In the genomic region with DNA sequence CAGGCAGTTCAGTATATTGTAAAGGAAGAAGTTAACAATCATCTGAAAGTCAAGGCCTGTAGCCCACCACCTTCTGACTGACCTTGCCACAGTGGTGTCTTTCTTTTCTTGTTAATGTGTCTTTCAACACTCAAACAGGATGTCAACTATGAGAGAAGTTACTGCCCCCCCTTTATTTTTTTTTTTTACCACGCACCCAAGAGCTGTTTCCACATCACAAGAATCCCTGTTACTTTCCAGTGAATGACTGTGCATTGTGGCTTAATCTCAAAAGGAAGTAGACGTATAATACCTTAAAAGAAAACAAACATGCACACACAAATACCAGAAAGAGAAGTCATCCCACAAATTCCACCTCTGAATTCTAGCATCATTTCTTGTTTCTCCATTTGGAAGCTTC, we compare ENCODE assay signal across 8 cellular contexts.
DNase-seq lines count a peak whose midpoint lies in the region; ATAC-seq and TF ChIP-seq lines count a peak whose summit lies in the region.

No MANE protein-coding gene starts in this region.

- WGBS in testis, 2 donors: 66 to 69% methylated on average over 2 of the region's 2 CpGs

- intact Hi-C loops in PC-3 (cut with micrococcal nuclease): loop anchor here (1.0 to 5.0 kb wide), 4 partner anchors 73 to 203 kb away; no protein-coding TSS in a partner anchor
- intact Hi-C loops in testis (cut with DNase I; ENCODE audit: low total_unique reads): no loop called here

- POLR2A ChIA-PET in PC-3 (lab: Charles Lee; ENCODE audit: unreplicated experiment): interaction anchor here (0.6 kb wide), 2 partner anchors 15 to 108 kb away, joined by 4 to 5 read pairs; no protein-coding TSS in a partner anchor

- H3K4me3 ChIP-seq in GM12865 (ENCODE audit: low read depth, low read length): no peak overlapping the region
- peak overlapping the region; percentile 20; the same call in 1 of the 2 replicates for H3K4me3 ChIP-seq in PC-3 (ENCODE audit: low read length)
- no peak overlapping the region for H3K4me3 ChIP-seq in testis

- ATAC-seq in PC-3 (peak; percentile 75), esophagus mucosa (peak; percentile 56)
- ATAC-seq in stimulated activated naive B cell treated with anti-CD40 and anti-IgM and Interleukin-4, amounts not matched to agents 10 μg/mL and 1 μg/mL and 100 μg/mL, for 72 hours (replicated peaks): no peak

- H3K9ac ChIP-seq in PC-3 (ENCODE audit: low read length): peak overlapping the region; percentile 55

- no peaks in the 10 kb centered on the region for H3K9me3 Mint-ChIP-seq in progenitor cell of endocrine pancreas (ENCODE audit: low read depth)
- no peaks in the 10 kb centered on the region for H3K9me3 Mint-ChIP-seq in stimulated activated naive B cell treated with anti-CD40 and anti-IgM and Interleukin-4, amounts not matched to agents 10 μg/mL and 1 μg/mL and 100 μg/mL, for 72 hours

- TF ChIP-seq CTCF in GM12865 (IDR thresholded peaks at IDR 0.05; ENCODE audit: insufficient read depth, low read depth, low read length, missing control alignments) (no peak), PC-3 (conservative IDR thresholded peaks at IDR 0.05; ENCODE audit: low read depth, low read length) (no peak), progenitor cell of endocrine pancreas (IDR thresholded peaks at IDR 0.05; ENCODE audit: unreplicated experiment) (no peak), testis (IDR thresholded peaks at IDR 0.05) (no peak)

- no peaks in the 10 kb centered on the region for H4K20me1 ChIP-seq in PC-3 (ENCODE audit: low read length)

- H3K9me2 ChIP-seq in PC-3 (replicated peaks; ENCODE audit: low read length): no peaks in the 10 kb centered on the region

- H3K9me3 ChIP-seq in PC-3 (ENCODE audit: low read length) (no peaks in the 10 kb centered on the region), testis (no peaks in the 10 kb centered on the region)

- TF ChIP-seq POLR2A in testis (IDR thresholded peaks at IDR 0.05): no peak

- peaks cover 50% of the 10 kb centered on the region for H3K79me2 ChIP-seq in PC-3 (ENCODE audit: low read length)

- no peak overlapping the region for H3K27ac Mint-ChIP-seq in progenitor cell of endocrine pancreas
- no peak overlapping the region for H3K27ac Mint-ChIP-seq in stimulated activated naive B cell treated with anti-CD40 and anti-IgM and Interleukin-4, amounts not matched to agents 10 μg/mL and 1 μg/mL and 100 μg/mL, for 72 hours

- H2AFZ ChIP-seq in PC-3 (ENCODE audit: low read length): no peak overlapping the region

- DNase-seq in GM12865 (ENCODE audit: low read depth) (peak; percentile 34), PC-3 (peak; percentile 86), pulmonary artery endothelial cell (ENCODE audit: low read depth, low spot score) (peak; percentile 93), progenitor cell of endocrine pancreas (ENCODE audit: low spot score, unreplicated experiment) (no peak), testis (no peak), NCI-H524 treated with DMSO at 0.1 percent for 48 hours (lab: John Stamatoyannopoulos, UW) (no peak)
- no peak for DNase-seq in stimulated activated naive B cell treated with anti-CD40 and anti-IgM and Interleukin-4, amounts not matched to agents 10 μg/mL and 1 μg/mL and 100 μg/mL, for 72 hours

- BruUV-seq in PC-3 (replicated peaks; lab: Mats Ljungman, UMichigan): no TSS peak

- peak overlapping the region; percentile 69 for H3K4me2 ChIP-seq in PC-3 (ENCODE audit: low read length)

- H3K4me1 Mint-ChIP-seq in progenitor cell of endocrine pancreas (ENCODE audit: low read depth): peaks cover 39% of the 10 kb centered on the region
- H3K4me1 Mint-ChIP-seq in stimulated activated naive B cell treated with anti-CD40 and anti-IgM and Interleukin-4, amounts not matched to agents 10 μg/mL and 1 μg/mL and 100 μg/mL, for 72 hours: peaks cover 2 to 14% of the 10 kb centered on the region in 2 donors

- H3K36me3 Mint-ChIP-seq in progenitor cell of endocrine pancreas (ENCODE audit: insufficient read depth): no peaks in the 10 kb centered on the region
- H3K36me3 Mint-ChIP-seq in stimulated activated naive B cell treated with anti-CD40 and anti-IgM and Interleukin-4, amounts not matched to agents 10 μg/mL and 1 μg/mL and 100 μg/mL, for 72 hours: no peaks in the 10 kb centered on the region

- H3K27ac ChIP-seq in PC-3 (ENCODE audit: low read length) (peak overlapping the region; percentile 85), testis (no peak overlapping the region)

- CTCF ChIA-PET in PC-3 (lab: Charles Lee): interaction anchor here (0.6 to 1.0 kb wide), 3 partner anchors 49 to 103 kb away, joined by 3 to 5 read pairs (median 3); no protein-coding TSS in a partner anchor

- H3K27me3 Mint-ChIP-seq in progenitor cell of endocrine pancreas: no peaks in the 10 kb centered on the region
- H3K27me3 Mint-ChIP-seq in stimulated activated naive B cell treated with anti-CD40 and anti-IgM and Interleukin-4, amounts not matched to agents 10 μg/mL and 1 μg/mL and 100 μg/mL, for 72 hours: no peaks in the 10 kb centered on the region

- H3K4me1 ChIP-seq in PC-3 (ENCODE audit: insufficient read depth, low read length): peaks cover 85% of the 10 kb centered on the region
- H3K4me1 ChIP-seq in testis: no peaks in the 10 kb centered on the region

- H3K36me3 ChIP-seq in PC-3 (ENCODE audit: low read depth, low read length) (no peaks in the 10 kb centered on the region), testis (ENCODE audit: low read depth, missing control alignments) (no peaks in the 10 kb centered on the region)

- no peak overlapping the region for H3K4me3 Mint-ChIP-seq in progenitor cell of endocrine pancreas (ENCODE audit: low read depth)
- H3K4me3 Mint-ChIP-seq in stimulated activated naive B cell treated with anti-CD40 and anti-IgM and Interleukin-4, amounts not matched to agents 10 μg/mL and 1 μg/mL and 100 μg/mL, for 72 hours: no peak overlapping the region

- no peaks in the 10 kb centered on the region for H3F3A ChIP-seq in PC-3 (ENCODE audit: low read length, unreplicated experiment)

- no peaks in the 10 kb centered on the region for H3K27me3 ChIP-seq in PC-3 (ENCODE audit: low read length)
- H3K27me3 ChIP-seq in testis: no peaks in the 10 kb centered on the region

Comparison
In these comparisons a context has a peak if more than half of its experiments do, and no peak if none do; other contexts are left out.
1. DNase-seq: peak in GM12865 (single experiment), PC-3 (single experiment) and pulmonary artery endothelial cell (single experiment); none in progenitor cell of endocrine pancreas (single experiment), stimulated activated naive B cell treated with anti-CD40 and anti-IgM and Interleukin-4, amounts not matched to agents 10 μg/mL and 1 μg/mL and 100 μg/mL, for 72 hours (single experiment), testis (single experiment) and NCI-H524 treated with DMSO at 0.1 percent for 48 hours (single experiment).
2. ATAC-seq: peak in PC-3 (single experiment) and esophagus mucosa (single experiment); none in stimulated activated naive B cell treated with anti-CD40 and anti-IgM and Interleukin-4, amounts not matched to agents 10 μg/mL and 1 μg/mL and 100 μg/mL, for 72 hours (0 of 2).